Comparison of ENCODE assay signal across 24 cellular contexts in genomic region chr7:840001-840600, GRCh38.
"Had no signal": no experiment of that assay in that cellular context is flagged by ENCODE, and none has a peak within 500 bp of the region (broad histone marks: within the 10 kb centered on the region; RNA-seq: fewer than 3 reads in every experiment).

No MANE protein-coding gene starts in this region.

- H3K9me3 ChIP-seq: colonic mucosa, heart right ventricle, right lobe of liver, stomach, suprapubic skin, tibial nerve had no signal

- H3K27ac Mint-ChIP-seq: activated naive CD8-positive, alpha-beta T cell; natural killer cell; stimulated activated memory B cell treated with anti-CD40 and anti-IgM and Interleukin-4, amounts not matched to agents 10 μg/mL and 1 μg/mL and 100 μg/mL, for 72 hours; T-helper 1 cell treated with Interleukin-12 subunit alpha and Interleukin-12 subunit beta and Interleukin-4 antibody, amounts not matched to agents 30 μg/mL and 1 μg/mL, for 36 hours had no signal

- H3K27ac ChIP-seq: colonic mucosa, heart right ventricle, right lobe of liver, skin epidermis, suprapubic skin, tibial nerve, VCaP had no signal

- DNase-seq: activated CD4-positive, alpha-beta T cell treated with anti-CD3 and anti-CD28 coated beads for 4 hours; activated CD4-positive, alpha-beta T cell treated with anti-CD3 and anti-CD28 coated beads, Interleukin-2, amount 50 U/mL, for 4 hours; activated CD8-positive, alpha-beta memory T cell treated with anti-CD3 and anti-CD28 coated beads for 24 hours; activated effector memory CD4-positive, alpha-beta T cell treated with Interleukin-2 at 50 U/mL for 16 hours; activated naive CD4-positive, alpha-beta T cell treated with Interleukin-2 at 50 U/mL for 16 hours; anterior cingulate cortex; colonic mucosa; effector memory CD4-positive, alpha-beta T cell; foreskin fibroblast; heart right ventricle; mesenchymal stem cell; natural killer cell; stimulated activated CD4-positive, alpha-beta T cell treated with anti-CD3 and anti-CD28 coated beads, Interleukin-4, amount 100 ng/mL, for 4 hours; stimulated activated CD8-positive, alpha-beta memory T cell treated with anti-CD3 and anti-CD28 coated beads, Interleukin-4, amount 100 ng/mL, for 48 hours; stomach; T-helper 9 cell had no signal

- H3K36me3 Mint-ChIP-seq: natural killer cell had no signal

- H3K4me3 ChIP-seq: colonic mucosa, heart right ventricle, right lobe of liver, skin epidermis, stomach, suprapubic skin, tibial nerve had no signal

- H3K4me3 Mint-ChIP-seq: activated naive CD8-positive, alpha-beta T cell; natural killer cell; stimulated activated memory B cell treated with anti-CD40 and anti-IgM and Interleukin-4, amounts not matched to agents 10 μg/mL and 1 μg/mL and 100 μg/mL, for 72 hours; T-helper 1 cell treated with Interleukin-12 subunit alpha and Interleukin-12 subunit beta and Interleukin-4 antibody, amounts not matched to agents 30 μg/mL and 1 μg/mL, for 36 hours had no signal

- H3K27me3 Mint-ChIP-seq: activated naive CD8-positive, alpha-beta T cell; stimulated activated memory B cell treated with anti-CD40 and anti-IgM and Interleukin-4, amounts not matched to agents 10 μg/mL and 1 μg/mL and 100 μg/mL, for 72 hours had no signal

- H3K9me3 Mint-ChIP-seq: natural killer cell; stimulated activated memory B cell treated with anti-CD40 and anti-IgM and Interleukin-4, amounts not matched to agents 10 μg/mL and 1 μg/mL and 100 μg/mL, for 72 hours; T-helper 1 cell treated with Interleukin-12 subunit alpha and Interleukin-12 subunit beta and Interleukin-4 antibody, amounts not matched to agents 30 μg/mL and 1 μg/mL, for 36 hours had no signal

- H3K27me3 ChIP-seq: colonic mucosa, heart right ventricle, right lobe of liver, stomach, suprapubic skin, tibial nerve had no signal

- ATAC-seq: heart right ventricle; natural killer cell; right lobe of liver; stimulated activated memory B cell treated with anti-CD40 and anti-IgM and Interleukin-4, amounts not matched to agents 10 μg/mL and 1 μg/mL and 100 μg/mL, for 72 hours had no signal

- H3K4me1 ChIP-seq: right lobe of liver had no signal
